21 cellular contexts compared by ENCODE assay signal in the genomic region with DNA sequence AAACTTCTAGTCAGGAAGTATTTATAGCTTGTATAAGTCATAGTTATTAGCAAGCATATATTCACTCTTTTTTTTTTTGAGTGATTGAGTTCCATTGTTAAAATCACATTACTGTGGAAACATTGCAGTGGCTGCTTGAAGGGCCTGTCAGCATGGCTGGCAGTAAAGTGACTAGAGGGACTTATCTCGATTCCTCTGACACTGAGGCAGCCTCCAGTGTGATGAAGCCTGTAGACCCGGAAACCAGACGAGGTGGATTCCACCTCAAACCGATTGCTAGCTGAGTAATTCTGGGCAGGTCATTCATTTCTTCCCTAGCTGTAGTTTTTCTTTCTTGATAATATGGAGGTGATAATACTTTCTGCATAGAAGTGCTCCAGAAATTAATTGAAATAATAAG.
DNase-seq lines count a peak whose midpoint lies in the region; ATAC-seq and TF ChIP-seq lines count a peak whose summit lies in the region.
"Had no signal": no experiment of that assay in that cellular context is flagged by ENCODE, and none has a peak within 500 bp of the region (broad histone marks: within the 10 kb centered on the region; RNA-seq: fewer than 3 reads in every experiment).

No MANE protein-coding gene starts in this region.

- peak; percentile 64 for ATAC-seq in stimulated activated effector memory CD8-positive, alpha-beta T cell treated with anti-CD3 and anti-CD28 coated beads, Interleukin-12 subunit alpha, Interleukin-12 subunit beta, amount 100 ng/mL, for 72 hours

- no peak overlapping the region for H3K27ac Mint-ChIP-seq in stimulated activated effector memory CD8-positive, alpha-beta T cell treated with anti-CD3 and anti-CD28 coated beads, Interleukin-12 subunit alpha, Interleukin-12 subunit beta, amount 100 ng/mL, for 72 hours
- H3K27ac Mint-ChIP-seq: CD4-positive, alpha-beta memory T cell; CD4-positive, CD25-positive, alpha-beta regulatory T cell; CD8-positive, alpha-beta memory T cell had no signal

- no peaks in the 10 kb centered on the region for H3K36me3 Mint-ChIP-seq in stimulated activated effector memory CD8-positive, alpha-beta T cell treated with anti-CD3 and anti-CD28 coated beads, Interleukin-12 subunit alpha, Interleukin-12 subunit beta, amount 100 ng/mL, for 72 hours
- H3K36me3 Mint-ChIP-seq: CD4-positive, alpha-beta memory T cell; CD4-positive, CD25-positive, alpha-beta regulatory T cell; CD8-positive, alpha-beta memory T cell had no signal

- peak; percentile 9 for DNase-seq in GM12865 (ENCODE audit: low read depth)
- DNase-seq in stimulated activated effector memory CD8-positive, alpha-beta T cell treated with anti-CD3 and anti-CD28 coated beads, Interleukin-12 subunit alpha, Interleukin-12 subunit beta, amount 100 ng/mL, for 72 hours (ENCODE audit: low spot score in 2 of 2) = peak in 1 of 2 donors; percentile 38
- no peak for DNase-seq in cerebellar nuclear complex (lab: John Stamatoyannopoulos, UW)
- DNase-seq in hypothalamus (lab: John Stamatoyannopoulos, UW) = no peak
- DNase-seq: 8988T; ACHN; BE2C; C1 segment of cervical spinal cord; CD4-positive, alpha-beta memory T cell; CD4-positive, CD25-positive, alpha-beta regulatory T cell; CD8-positive, alpha-beta memory T cell; COR-L47; DMS 273 treated with DMSO at 0.1 percent for 48 hours; DMS153; DMS53; DMS79; DND-41; EL; GDM1 had no signal

- H3K4me3 Mint-ChIP-seq in stimulated activated effector memory CD8-positive, alpha-beta T cell treated with anti-CD3 and anti-CD28 coated beads, Interleukin-12 subunit alpha, Interleukin-12 subunit beta, amount 100 ng/mL, for 72 hours = no peak overlapping the region
- H3K4me3 Mint-ChIP-seq: CD4-positive, CD25-positive, alpha-beta regulatory T cell; CD8-positive, alpha-beta memory T cell had no signal

- no peak for TF ChIP-seq CTCF in GM12865 (IDR thresholded peaks at IDR 0.05; ENCODE audit: insufficient read depth, low read depth, low read length, missing control alignments)
- no peak for TF ChIP-seq CTCF in VCaP (conservative IDR thresholded peaks at IDR 0.05)

- H3K4me3 ChIP-seq in GM12865 (ENCODE audit: low read depth, low read length) = no peak overlapping the region
- H3K4me3 ChIP-seq: BLaER1 had no signal

- no peaks in the 10 kb centered on the region for H3K9me3 Mint-ChIP-seq in stimulated activated effector memory CD8-positive, alpha-beta T cell treated with anti-CD3 and anti-CD28 coated beads, Interleukin-12 subunit alpha, Interleukin-12 subunit beta, amount 100 ng/mL, for 72 hours
- H3K9me3 Mint-ChIP-seq: CD4-positive, alpha-beta memory T cell; CD4-positive, CD25-positive, alpha-beta regulatory T cell had no signal

- peak overlapping the region; percentile 94 for H3K27ac ChIP-seq in VCaP
- H3K27ac ChIP-seq: BLaER1 had no signal

- H3K4me1 Mint-ChIP-seq in stimulated activated effector memory CD8-positive, alpha-beta T cell treated with anti-CD3 and anti-CD28 coated beads, Interleukin-12 subunit alpha, Interleukin-12 subunit beta, amount 100 ng/mL, for 72 hours = no peaks in the 10 kb centered on the region
